18 cellular contexts compared by ENCODE assay signal in the genomic region with DNA sequence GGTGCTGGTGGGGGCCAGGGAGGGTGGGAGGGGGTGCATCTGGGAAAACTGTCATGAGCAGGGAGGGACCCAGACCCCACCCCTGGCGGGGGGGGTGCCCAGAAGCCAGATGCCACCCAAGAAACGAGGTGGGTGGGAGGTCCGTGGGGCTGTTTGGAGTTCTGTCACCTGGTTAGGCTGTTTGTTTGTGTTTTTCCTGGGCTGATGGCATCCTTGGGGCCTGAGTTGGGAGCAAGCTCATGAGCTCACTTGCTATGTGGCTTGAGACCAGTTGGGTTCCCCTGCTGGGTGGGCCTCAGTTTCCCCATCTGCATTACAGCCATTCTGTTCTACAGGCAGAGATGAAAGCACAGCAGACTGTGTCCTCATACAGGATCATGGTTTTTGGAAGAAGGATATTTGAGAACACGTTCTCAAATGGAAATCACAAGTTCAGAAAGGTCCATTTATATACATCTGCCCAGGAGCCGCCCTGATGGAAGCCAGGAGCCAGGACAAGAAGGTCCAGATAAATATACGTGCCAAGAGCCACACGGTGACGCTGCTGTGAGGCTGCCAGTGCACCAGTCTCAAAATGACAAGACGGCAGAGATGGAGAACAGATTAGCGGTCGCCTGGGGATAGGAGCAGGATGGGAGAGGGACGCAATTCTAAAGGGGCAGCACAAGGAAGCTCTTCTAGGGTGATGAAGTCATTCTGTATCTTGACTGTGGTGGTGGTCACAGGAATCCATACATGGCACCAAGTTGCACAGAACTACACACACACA.
DNase-seq lines count a peak whose midpoint lies in the region; ATAC-seq and TF ChIP-seq lines count a peak whose summit lies in the region.
"Had no signal": no experiment of that assay in that cellular context is flagged by ENCODE, and none has a peak within 500 bp of the region (broad histone marks: within the 10 kb centered on the region; RNA-seq: fewer than 3 reads in every experiment).

No MANE protein-coding gene starts in this region.

- H3K9me3 ChIP-seq in tibial artery: no peaks in the 10 kb centered on the region
- H3K9me3 ChIP-seq: ovary had no signal

- peak overlapping the region in 1 of 2 donors; percentile 2 for H3K27ac ChIP-seq in tibial artery
- H3K27ac ChIP-seq: cardiac muscle cell, gastroesophageal sphincter, ovary had no signal

- H3K4me3 Mint-ChIP-seq in brain: no peak overlapping the region
- H3K4me3 Mint-ChIP-seq: activated CD4-positive, alpha-beta T cell treated with anti-CD3 and anti-CD28 coated beads for 36 hours; activated naive CD4-positive, alpha-beta T cell treated with anti-CD3 and anti-CD28 coated beads, Interleukin-2, amount 50 U/mL, for 24 hours; CD4-positive, alpha-beta T cell had no signal

- intact Hi-C loops in tibial artery (cut with DNase I; ENCODE audit: low total_unique reads): no loop called here

- DNase-seq in NCI-H526 (lab: John Stamatoyannopoulos, UW) (peak; percentile 11 to 31), NCI-H526 treated with DMSO at 0.1 percent for 48 hours (lab: John Stamatoyannopoulos, UW) (no peak), myocyte (ENCODE audit: low read depth) (peak; percentile 13), tibial artery (peak; percentile 32 to 80), NCI-H774 (lab: John Stamatoyannopoulos, UW) (no peak)
- DNase-seq: 8988T; CD4-positive, alpha-beta T cell; NCI-H524 treated with DMSO at 0.1 percent for 48 hours; ovary; stimulated activated CD4-positive, alpha-beta T cell treated with anti-CD3 and anti-CD28 coated beads, Interleukin-12 subunit alpha, Interleukin-12 subunit beta, amount 100 ng/mL, for 4 hours; T-helper 2 cell had no signal

- H3K9me3 Mint-ChIP-seq in brain: peaks cover 11 to 39% (median 26%) of the 10 kb centered on the region in 5 experiments
- H3K9me3 Mint-ChIP-seq: activated naive CD4-positive, alpha-beta T cell treated with anti-CD3 and anti-CD28 coated beads, Interleukin-2, amount 50 U/mL, for 24 hours had no signal

- no peaks in the 10 kb centered on the region for H3K36me3 ChIP-seq in tibial artery
- H3K36me3 ChIP-seq: cardiac muscle cell, gastroesophageal sphincter, ovary had no signal

- no peak overlapping the region for H3K4me3 ChIP-seq in tibial artery
- H3K4me3 ChIP-seq: cardiac muscle cell, gastroesophageal sphincter, ovary had no signal

- H3K27me3 Mint-ChIP-seq in brain: peaks cover 15% of the 10 kb centered on the region

- ATAC-seq in HG03460 (IDR thresholded peaks at IDR 0.05; ENCODE audit: unreplicated experiment) (no peak), GM18873 (IDR thresholded peaks at IDR 0.05; ENCODE audit: low FRiP score, unreplicated experiment) (no peak)
- ATAC-seq: activated CD4-positive, alpha-beta T cell treated with anti-CD3 and anti-CD28 coated beads for 36 hours had no signal

- peaks cover 0 to 21% (median 15%) of the 10 kb centered on the region in 4 donors for H3K4me1 ChIP-seq in tibial artery

- H3K27ac Mint-ChIP-seq in brain: peak overlapping the region in 3 of 5 experiments; percentile 40 to 51 (median 51)
- H3K27ac Mint-ChIP-seq: activated CD4-positive, alpha-beta T cell treated with anti-CD3 and anti-CD28 coated beads for 36 hours; activated naive CD4-positive, alpha-beta T cell treated with anti-CD3 and anti-CD28 coated beads, Interleukin-2, amount 50 U/mL, for 24 hours; CD4-positive, alpha-beta T cell had no signal

- H3K36me3 Mint-ChIP-seq in brain: peaks cover 11% of the 10 kb centered on the region
- H3K36me3 Mint-ChIP-seq: activated naive CD4-positive, alpha-beta T cell treated with anti-CD3 and anti-CD28 coated beads, Interleukin-2, amount 50 U/mL, for 24 hours had no signal

- H3K27me3 ChIP-seq in tibial artery: no peaks in the 10 kb centered on the region
- H3K27me3 ChIP-seq: cardiac muscle cell, ovary had no signal

- peaks cover 27% of the 10 kb centered on the region for H3K4me1 Mint-ChIP-seq in brain
- H3K4me1 Mint-ChIP-seq: activated CD4-positive, alpha-beta T cell treated with anti-CD3 and anti-CD28 coated beads for 36 hours; activated naive CD4-positive, alpha-beta T cell treated with anti-CD3 and anti-CD28 coated beads, Interleukin-2, amount 50 U/mL, for 24 hours had no signal

- TF ChIP-seq CTCF in brain (conservative IDR thresholded peaks at IDR 0.05) (no peak), tibial artery (IDR thresholded peaks at IDR 0.05) (peak; percentile 26 to 34)

Comparison
In these comparisons a context has a peak if more than half of its experiments do, and no peak if none do; other contexts are left out.
1. DNase-seq: peak in NCI-H526 (2 of 2), myocyte (single experiment) and tibial artery (2 of 2); none in NCI-H526 treated with DMSO at 0.1 percent for 48 hours (single experiment) and NCI-H774 (single experiment).
2. CTCF ChIP-seq: peak in tibial artery (2 of 2); none in brain (0 of 2).